In the genomic region with DNA sequence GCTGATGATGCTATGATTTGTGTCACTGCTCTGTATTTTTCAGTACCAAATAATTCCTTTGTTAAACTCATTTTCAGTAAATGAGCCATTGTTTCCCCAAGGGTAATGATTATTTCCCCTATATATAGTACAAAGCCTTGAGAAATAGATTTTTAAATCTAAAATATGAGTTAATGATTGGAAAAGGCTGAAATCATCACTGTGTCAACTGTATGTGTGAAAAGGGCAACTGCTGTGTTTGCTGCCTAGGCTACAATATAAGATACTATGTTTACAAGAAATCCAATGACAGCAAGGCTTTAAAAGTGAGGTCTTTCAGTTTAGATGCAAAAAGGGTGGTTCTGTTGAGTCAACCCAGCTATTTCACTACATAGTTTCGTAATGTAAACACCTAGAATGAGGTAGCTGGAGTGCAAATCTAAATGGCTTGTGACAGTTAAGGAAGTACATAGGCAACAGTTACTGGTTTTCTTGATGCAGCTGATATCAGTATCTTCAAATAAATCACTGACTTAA, we compare ENCODE assay signal across 1 cellular context.
TF ChIP-seq lines count a peak whose summit lies in the region.

No MANE protein-coding gene starts in this region.

TF ChIP-seq in GM12878, 131 proteins besides CTCF, POLR2A, EP300 and RAD21 (continued from another document):
- TF ChIP-seq, protein P1, sequence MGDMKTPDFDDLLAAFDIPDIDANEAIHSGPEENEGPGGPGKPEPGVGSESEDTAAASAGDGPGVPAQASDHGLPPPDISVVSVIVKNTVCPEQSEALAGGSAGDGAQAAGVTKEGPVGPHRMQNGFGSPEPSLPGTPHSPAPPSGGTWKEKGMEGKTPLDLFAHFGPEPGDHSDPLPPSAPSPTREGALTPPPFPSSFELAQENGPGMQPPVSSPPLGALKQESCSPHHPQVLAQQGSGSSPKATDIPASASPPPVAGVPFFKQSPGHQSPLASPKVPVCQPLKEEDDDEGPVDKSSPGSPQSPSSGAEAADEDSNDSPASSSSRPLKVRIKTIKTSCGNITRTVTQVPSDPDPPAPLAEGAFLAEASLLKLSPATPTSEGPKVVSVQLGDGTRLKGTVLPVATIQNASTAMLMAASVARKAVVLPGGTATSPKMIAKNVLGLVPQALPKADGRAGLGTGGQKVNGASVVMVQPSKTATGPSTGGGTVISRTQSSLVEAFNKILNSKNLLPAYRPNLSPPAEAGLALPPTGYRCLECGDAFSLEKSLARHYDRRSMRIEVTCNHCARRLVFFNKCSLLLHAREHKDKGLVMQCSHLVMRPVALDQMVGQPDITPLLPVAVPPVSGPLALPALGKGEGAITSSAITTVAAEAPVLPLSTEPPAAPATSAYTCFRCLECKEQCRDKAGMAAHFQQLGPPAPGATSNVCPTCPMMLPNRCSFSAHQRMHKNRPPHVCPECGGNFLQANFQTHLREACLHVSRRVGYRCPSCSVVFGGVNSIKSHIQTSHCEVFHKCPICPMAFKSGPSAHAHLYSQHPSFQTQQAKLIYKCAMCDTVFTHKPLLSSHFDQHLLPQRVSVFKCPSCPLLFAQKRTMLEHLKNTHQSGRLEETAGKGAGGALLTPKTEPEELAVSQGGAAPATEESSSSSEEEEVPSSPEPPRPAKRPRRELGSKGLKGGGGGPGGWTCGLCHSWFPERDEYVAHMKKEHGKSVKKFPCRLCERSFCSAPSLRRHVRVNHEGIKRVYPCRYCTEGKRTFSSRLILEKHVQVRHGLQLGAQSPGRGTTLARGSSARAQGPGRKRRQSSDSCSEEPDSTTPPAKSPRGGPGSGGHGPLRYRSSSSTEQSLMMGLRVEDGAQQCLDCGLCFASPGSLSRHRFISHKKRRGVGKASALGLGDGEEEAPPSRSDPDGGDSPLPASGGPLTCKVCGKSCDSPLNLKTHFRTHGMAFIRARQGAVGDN (IDR thresholded peaks at IDR 0.05), result no peak
- TF ChIP-seq, protein P2, sequence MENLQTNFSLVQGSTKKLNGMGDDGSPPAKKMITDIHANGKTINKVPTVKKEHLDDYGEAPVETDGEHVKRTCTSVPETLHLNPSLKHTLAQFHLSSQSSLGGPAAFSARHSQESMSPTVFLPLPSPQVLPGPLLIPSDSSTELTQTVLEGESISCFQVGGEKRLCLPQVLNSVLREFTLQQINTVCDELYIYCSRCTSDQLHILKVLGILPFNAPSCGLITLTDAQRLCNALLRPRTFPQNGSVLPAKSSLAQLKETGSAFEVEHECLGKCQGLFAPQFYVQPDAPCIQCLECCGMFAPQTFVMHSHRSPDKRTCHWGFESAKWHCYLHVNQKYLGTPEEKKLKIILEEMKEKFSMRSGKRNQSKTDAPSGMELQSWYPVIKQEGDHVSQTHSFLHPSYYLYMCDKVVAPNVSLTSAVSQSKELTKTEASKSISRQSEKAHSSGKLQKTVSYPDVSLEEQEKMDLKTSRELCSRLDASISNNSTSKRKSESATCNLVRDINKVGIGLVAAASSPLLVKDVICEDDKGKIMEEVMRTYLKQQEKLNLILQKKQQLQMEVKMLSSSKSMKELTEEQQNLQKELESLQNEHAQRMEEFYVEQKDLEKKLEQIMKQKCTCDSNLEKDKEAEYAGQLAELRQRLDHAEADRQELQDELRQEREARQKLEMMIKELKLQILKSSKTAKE (IDR thresholded peaks at IDR 0.05; ENCODE audit: low read depth, poor library complexity, severe bottlenecking), result no peak
- no peak for TF ChIP-seq NBN (IDR thresholded peaks at IDR 0.05)
- peak; percentile 71; the same call in 1 of the 2 replicates for TF ChIP-seq SIN3A (IDR thresholded peaks at IDR 0.05; ENCODE audit: low read depth, low read length)
- no peak for TF ChIP-seq NR2C1 (IDR thresholded peaks at IDR 0.05)
- peak; percentile 84 for TF ChIP-seq CREB1 (IDR thresholded peaks at IDR 0.05; ENCODE audit: low read depth)
- TF ChIP-seq MTA3 (IDR thresholded peaks at IDR 0.05; ENCODE audit: borderline replicate concordance, low read length), result peak; percentile 70; the same call in 1 of the 2 replicates
- TF ChIP-seq SMARCA5 (IDR thresholded peaks at IDR 0.05), result no peak
- no peak for TF ChIP-seq POLR2AphosphoS2 (IDR thresholded peaks at IDR 0.05; ENCODE audit: low read depth, low read length)
- TF ChIP-seq RAD51 (IDR thresholded peaks at IDR 0.05), result peak; percentile 19; the same call in 1 of the 2 replicates
- TF ChIP-seq, protein P3, sequence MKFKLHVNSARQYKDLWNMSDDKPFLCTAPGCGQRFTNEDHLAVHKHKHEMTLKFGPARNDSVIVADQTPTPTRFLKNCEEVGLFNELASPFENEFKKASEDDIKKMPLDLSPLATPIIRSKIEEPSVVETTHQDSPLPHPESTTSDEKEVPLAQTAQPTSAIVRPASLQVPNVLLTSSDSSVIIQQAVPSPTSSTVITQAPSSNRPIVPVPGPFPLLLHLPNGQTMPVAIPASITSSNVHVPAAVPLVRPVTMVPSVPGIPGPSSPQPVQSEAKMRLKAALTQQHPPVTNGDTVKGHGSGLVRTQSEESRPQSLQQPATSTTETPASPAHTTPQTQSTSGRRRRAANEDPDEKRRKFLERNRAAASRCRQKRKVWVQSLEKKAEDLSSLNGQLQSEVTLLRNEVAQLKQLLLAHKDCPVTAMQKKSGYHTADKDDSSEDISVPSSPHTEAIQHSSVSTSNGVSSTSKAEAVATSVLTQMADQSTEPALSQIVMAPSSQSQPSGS (IDR thresholded peaks at IDR 0.05; ENCODE audit: low read length), result peak; percentile 83
